8 cellular contexts compared by ENCODE assay signal in genomic region chr1:52553372-52554266, GRCh38. TPM values are rescaled to one million over a fixed set of nuclear protein-coding genes. Genes with fewer than 3 reads are reported as not detected.
DNase-seq lines count a peak whose midpoint lies in the region; TF ChIP-seq lines count a peak whose summit lies in the region.

No MANE protein-coding gene starts in this region.

- WGBS in trophoblast cell (ENCODE audit: extremely low coverage, insufficient coverage, insufficient read length), result no CpG with 5 or more reads among the region's 66 CpGs

- peak overlapping the region; percentile 28 for H2AK5ac ChIP-seq in trophoblast cell (ENCODE audit: low read length)

- H3K4ac ChIP-seq in trophoblast cell (ENCODE audit: low read depth, low read length), result peak overlapping the region; percentile 46

- H3F3A ChIP-seq in MM.1S (ENCODE audit: insufficient read depth, low read length), result peaks cover 16% of the 10 kb centered on the region
- peaks cover 44% of the 10 kb centered on the region for H3F3A ChIP-seq in SU-DHL-6 (ENCODE audit: insufficient read depth)

- H3K9me3 ChIP-seq in MM.1S (replicated peaks; ENCODE audit: insufficient read depth, low read length) (no peaks in the 10 kb centered on the region), SU-DHL-6 (ENCODE audit: insufficient read depth, low read length) (no peaks in the 10 kb centered on the region), trophoblast cell (ENCODE audit: insufficient read depth, low read depth, low read length) (no peaks in the 10 kb centered on the region), tibial artery (no peaks in the 10 kb centered on the region)

- H2AFZ ChIP-seq in MM.1S (ENCODE audit: low read length) (peak overlapping the region; percentile 98), SU-DHL-6 (ENCODE audit: low read depth, low read length, severe bottlenecking) (peak overlapping the region; percentile 89), trophoblast cell (ENCODE audit: insufficient read depth, low read length, poor library complexity) (peak overlapping the region; percentile 41)

- peak overlapping the region; percentile 7 for H2BK12ac ChIP-seq in trophoblast cell (ENCODE audit: low read length)

- H4K20me1 ChIP-seq in MM.1S (ENCODE audit: insufficient read depth, low read length) (no peaks in the 10 kb centered on the region), SU-DHL-6 (ENCODE audit: low read depth, low read length) (peaks cover 22% of the 10 kb centered on the region)

- H3K4me2 ChIP-seq in MM.1S (ENCODE audit: low read depth, low read length) (peak overlapping the region; percentile 99), SU-DHL-6 (ENCODE audit: low read depth, low read length, poor library complexity, severe bottlenecking) (peak overlapping the region; percentile 82), trophoblast cell (ENCODE audit: low read length) (peak overlapping the region; percentile 66)

- H2BK5ac ChIP-seq in trophoblast cell (ENCODE audit: low read depth, low read length, poor library complexity), result peak overlapping the region; percentile 89

- H4K12ac ChIP-seq in trophoblast cell (ENCODE audit: low read depth, low read length), result peak overlapping the region; percentile 81

- H3K23ac ChIP-seq in trophoblast cell (ENCODE audit: low read length), result no peak overlapping the region

- DNase-seq in EL (peak; percentile 92), H4 (ENCODE audit: low spot score) (peak; percentile 89), MM.1S (peak; percentile 76), cardiac septum (ENCODE audit: low spot score) (peak; percentile 91), trophoblast cell (peak; percentile 67 to 81), tibial artery (peak; percentile 83 to 91)
- peak; percentile 78 for DNase-seq in activated naive CD8-positive, alpha-beta T cell treated with anti-CD3 and anti-CD28 coated beads, Interleukin-2, amount 50 U/mL, for 16 hours (ENCODE audit: low read depth, low spot score)

- peak overlapping the region; percentile 83 for H4K8ac ChIP-seq in trophoblast cell (ENCODE audit: low read depth, low read length)

- H3K14ac ChIP-seq in trophoblast cell (ENCODE audit: low read length), result peak overlapping the region; percentile 65

- intact Hi-C loops in cardiac septum (cut with DNase I), result loop anchor here (2.0 to 5.0 kb wide), 2 partner anchors 49 to 144 kb away; partner anchors contain the start of genes COA7 and GPX7
- intact Hi-C loops in tibial artery (cut with DNase I; ENCODE audit: low total_unique reads), result loop anchor here (1.0 kb wide), 1 partner anchor 43 kb away; no protein-coding TSS in a partner anchor

- no peak for TF ChIP-seq CTCF in MM.1S (IDR thresholded peaks at IDR 0.05; ENCODE audit: low read length)
- no peak for TF ChIP-seq CTCF in SU-DHL-6 (IDR thresholded peaks at IDR 0.05; ENCODE audit: insufficient read depth, low read length, poor library complexity, severe bottlenecking)
- TF ChIP-seq CTCF in tibial artery (IDR thresholded peaks at IDR 0.05), result no peak

- H2BK120ac ChIP-seq in trophoblast cell (ENCODE audit: insufficient read depth, low read length, poor library complexity), result peak overlapping the region; percentile 83

- H3K27ac ChIP-seq in MM.1S (ENCODE audit: low read length), result peak overlapping the region; percentile 91; the same call in 1 of the 2 replicates
- H3K27ac ChIP-seq in SU-DHL-6 (ENCODE audit: low read depth, low read length), result peak overlapping the region; percentile 83
- peak overlapping the region; percentile 95 for H3K27ac ChIP-seq in trophoblast cell (ENCODE audit: low read depth, low read length)
- H3K27ac ChIP-seq in tibial artery, result peak overlapping the region; percentile 88 to 89

- H4K91ac ChIP-seq in trophoblast cell (ENCODE audit: low read depth, low read length), result peak overlapping the region; percentile 88

- no peaks in the 10 kb centered on the region for H3K9me2 ChIP-seq in MM.1S (replicated peaks; ENCODE audit: insufficient read depth, low read length)
- no peaks in the 10 kb centered on the region for H3K9me2 ChIP-seq in SU-DHL-6 (replicated peaks; ENCODE audit: insufficient read depth, low read length)

- peak overlapping the region; percentile 58 for H3K18ac ChIP-seq in trophoblast cell (ENCODE audit: low read length)

- H3K9ac ChIP-seq in MM.1S (ENCODE audit: low read length) (peak overlapping the region; percentile 91), SU-DHL-6 (ENCODE audit: low read length) (peak overlapping the region; percentile 94), trophoblast cell (ENCODE audit: low read length) (peak overlapping the region; percentile 81)

- peak overlapping the region; percentile 89 for H3K4me3 ChIP-seq in MM.1S (ENCODE audit: low read length)
- peak overlapping the region; percentile 61 for H3K4me3 ChIP-seq in SU-DHL-6 (ENCODE audit: insufficient read depth, low read length, poor library complexity, severe bottlenecking)
- peak overlapping the region; percentile 99 for H3K4me3 ChIP-seq in trophoblast cell (ENCODE audit: low read depth, low read length)
- H3K4me3 ChIP-seq in tibial artery, result peak overlapping the region; percentile 77 to 82

- H3K4me1 ChIP-seq in MM.1S (ENCODE audit: low read length) (peaks cover 6% of the 10 kb centered on the region; the same call in 1 of the 2 replicates), trophoblast cell (ENCODE audit: control insufficient read depth in 1 of 2, insufficient read depth in 2 of 2, low read length in 2 of 2) (peaks cover 2 to 5% of the 10 kb centered on the region in 2 experiments), tibial artery (peaks cover 0 to 12% (median 5%) of the 10 kb centered on the region in 4 donors)

- H3K36me3 ChIP-seq in MM.1S (replicated peaks; ENCODE audit: insufficient read depth, low read length) (no peaks in the 10 kb centered on the region), SU-DHL-6 (ENCODE audit: low read length) (no peaks in the 10 kb centered on the region), trophoblast cell (ENCODE audit: control insufficient read depth in 1 of 2, insufficient read depth in 2 of 2, low read length in 2 of 2) (no peaks in the 10 kb centered on the region), tibial artery (no peaks in the 10 kb centered on the region)

- H3K79me2 ChIP-seq in MM.1S (ENCODE audit: low read length), result peaks cover 39% of the 10 kb centered on the region
- H3K79me2 ChIP-seq in SU-DHL-6 (ENCODE audit: insufficient read depth, low read length), result peaks cover 39% of the 10 kb centered on the region
- peaks cover 11% of the 10 kb centered on the region for H3K79me2 ChIP-seq in trophoblast cell (ENCODE audit: control insufficient read depth, insufficient read depth, low read length, poor library complexity)

- H3K27me3 ChIP-seq in MM.1S (replicated peaks; ENCODE audit: insufficient read depth, low read length) (no peaks in the 10 kb centered on the region), SU-DHL-6 (ENCODE audit: low read length) (no peaks in the 10 kb centered on the region), trophoblast cell (ENCODE audit: insufficient read depth, low read length) (no peaks in the 10 kb centered on the region), tibial artery (no peaks in the 10 kb centered on the region)

- peaks cover 13% of the 10 kb centered on the region for H3K79me1 ChIP-seq in trophoblast cell (ENCODE audit: low read length)

RNA-seq across cellular contexts. Expression of gene TUT4, which starts 0.7 kb away (rescaled TPM):
- total RNA-seq in H4 (2014; rRNA removed; shearing (Covaris generic)), result 16.4 and 25.3 TPM in 2 replicates
- total RNA-seq in cardiac septum, result 37.1 TPM
- 35.7 and 39.6 TPM in 2 replicates for polyA plus RNA-seq in trophoblast cell (2013)

RNA-seq across cellular contexts. Expression of gene GPX7, which starts 48.6 kb away (rescaled TPM):
- 0.14 TPM in 1 of 2 replicates, not detected in the other for total RNA-seq in H4 (2014; rRNA removed; shearing (Covaris generic))
- total RNA-seq in cardiac septum, result 12.7 TPM
- polyA plus RNA-seq in trophoblast cell (2013), result 28.5 and 29.6 TPM in 2 replicates

Comparison
In these comparisons a context has a peak if more than half of its experiments do, and no peak if none do; other contexts are left out.
1. Peak in every context shown above with its lines: DNase-seq, H3K4me3 ChIP-seq and H3K27ac ChIP-seq.
2. H2AFZ ChIP-seq: peak in every context shown above with its lines; median percentile 98 in MM.1S; 89 in SU-DHL-6; 41 in trophoblast cell.
3. RNA of gene GPX7, which starts 48.6 kb away (total RNA-seq): 12.7 TPM in cardiac septum (single experiment); 0.14 TPM in H4; every median in the first group is over 10 times any median in the second.